Comparison of ENCODE assay signal across 11 cellular contexts in genomic region chr1:15756143-15757015, GRCh38. TPM values are rescaled to one million over a fixed set of nuclear protein-coding genes. Genes with fewer than 3 reads are reported as not detected.
DNase-seq lines count a peak whose midpoint lies in the region; ATAC-seq, FAIRE-seq and TF ChIP-seq lines count a peak whose summit lies in the region.
"Had no signal": no experiment of that assay in that cellular context is flagged by ENCODE, and none has a peak within 500 bp of the region (broad histone marks: within the 10 kb centered on the region; RNA-seq: fewer than 3 reads in every experiment).

No MANE protein-coding gene starts in this region.

- no peaks in the 10 kb centered on the region for H3K36me3 ChIP-seq in pancreas

- H3K27me3 Mint-ChIP-seq in effector memory CD8-positive, alpha-beta T cell, result peaks cover 47 to 75% of the 10 kb centered on the region in 2 donors

- peak overlapping the region in 2 of 4 donors; percentile 15 to 84 for H3K4me3 ChIP-seq in pancreas

- no peak overlapping the region for H3K4me3 Mint-ChIP-seq in effector memory CD8-positive, alpha-beta T cell

- peak; percentile 15 to 54 (median 42) for ATAC-seq in pancreas
- ATAC-seq in GM19023 (IDR thresholded peaks at IDR 0.05; ENCODE audit: unreplicated experiment), result no peak
- ATAC-seq in effector memory CD8-positive, alpha-beta T cell (replicated peaks), result no peak

- no peaks in the 10 kb centered on the region for H3K9me3 ChIP-seq in pancreas

- no peaks in the 10 kb centered on the region for H3K9me3 Mint-ChIP-seq in effector memory CD8-positive, alpha-beta T cell

- DNase-seq in HT-29 (ENCODE audit: low spot score) (peak; percentile 79), NCI-H510A treated with DMSO at 0.1 percent for 48 hours (lab: John Stamatoyannopoulos, UW) (peak; percentile 96), ecto neural progenitor cell (ENCODE audit: low spot score) (peak; percentile 52), pancreas (peak in 4 of 6 donors; percentile 41 to 79 (median 60)), RCC 7860 (ENCODE audit: low spot score) (no peak), COR-L47 (lab: John Stamatoyannopoulos, UW) (no peak)
- DNase-seq in effector memory CD8-positive, alpha-beta T cell, result no peak
- DNase-seq: activated CD4-positive, alpha-beta T cell treated with anti-CD3 and anti-CD28 coated beads, Interleukin-2, amount 50 U/mL, for 4 hours; effector CD8-positive, alpha-beta T cell had no signal

- H3K4me1 ChIP-seq in pancreas, result peaks cover 0 to 4% (median 0%) of the 10 kb centered on the region in 3 donors

- FAIRE-seq in pancreas (lab: Jason Lieb, UNC) (no peak), RCC 7860 (lab: Jason Lieb, UNC) (no peak)

- no peaks in the 10 kb centered on the region for H3K36me3 Mint-ChIP-seq in effector memory CD8-positive, alpha-beta T cell (ENCODE audit: insufficient read depth)

- intact Hi-C loops in pancreas (cut with DNase I), result no loop called here

- TF ChIP-seq CTCF in pancreas (IDR thresholded peaks at IDR 0.05), result no peak

- H3K4me1 Mint-ChIP-seq in effector memory CD8-positive, alpha-beta T cell (ENCODE audit: low read depth in 2 of 2), result peaks cover 0 to 15% of the 10 kb centered on the region in 2 donors

- no peaks in the 10 kb centered on the region for H3K27me3 ChIP-seq in pancreas

- WGBS in pancreas, 2 donors, result 54 to 64% methylated on average over 21 of the region's 21 CpGs

- peak overlapping the region in 2 of 4 donors; percentile 60 to 66 for H3K27ac ChIP-seq in pancreas

- no peak overlapping the region for H3K27ac Mint-ChIP-seq in effector memory CD8-positive, alpha-beta T cell

RNA-seq across cellular contexts. Expression of gene FBLIM1, which starts 2.2 kb away (rescaled TPM):
- total RNA-seq in HT-29 (2014; rRNA removed; shearing (Covaris generic)), result 18.0 and 20.9 TPM in 2 replicates
- total RNA-seq in pancreas, result 10 to 100 TPM; 22.2 to 61.5 (median 29.4) TPM
- 10 to 100 TPM; 20.4 to 36.8 TPM for polyA plus RNA-seq in pancreas
- total RNA-seq: mononuclear cell had no signal

RNA-seq across cellular contexts. Expression of gene TMEM82, which starts 14.1 kb away (rescaled TPM):
- not detected in 2 replicates for total RNA-seq in HT-29 (2014; rRNA removed; shearing (Covaris generic))
- not detected for total RNA-seq in pancreas
- polyA plus RNA-seq in pancreas, result not detected
- total RNA-seq: mononuclear cell had no signal

RNA-seq across cellular contexts. Expression of gene SLC25A34, which starts 20.3 kb away (rescaled TPM):
- 0.23 TPM in 1 of 2 replicates, not detected in the other for total RNA-seq in HT-29 (2014; rRNA removed; shearing (Covaris generic))
- total RNA-seq in pancreas, result 1 to 10 TPM in 5 of 6 donors, under 1 TPM in 1; 0.57 to 1.9 (median 1.8) TPM
- polyA plus RNA-seq in pancreas, result 1 to 10 TPM; 6.1 to 6.9 TPM

RNA-seq across cellular contexts. Expression of gene UQCRHL, which starts 51.1 kb away (rescaled TPM):
- total RNA-seq in HT-29 (2014; rRNA removed; shearing (Covaris generic)), result 5.5 and 8.0 TPM in 2 replicates
- under 1 TPM; 0.35 to 0.87 (median 0.61) TPM for total RNA-seq in pancreas
- polyA plus RNA-seq in pancreas, result 1 to 10 TPM; 1.3 to 1.5 TPM

Comparison
In these comparisons a context has a peak if more than half of its experiments do, and no peak if none do; other contexts are left out.
1. DNase-seq: peak in HT-29 (single experiment), NCI-H510A treated with DMSO at 0.1 percent for 48 hours (single experiment), ecto neural progenitor cell (single experiment) and pancreas (4 of 6); none in RCC 7860 (single experiment), effector memory CD8-positive, alpha-beta T cell (0 of 3) and COR-L47 (single experiment).
2. ATAC-seq: peak in pancreas (4 of 4); none in GM19023 (single experiment) and effector memory CD8-positive, alpha-beta T cell (single experiment).